In genomic region chr3:52053307-52054304, GRCh38 we compare ENCODE assay signal across 8 cellular contexts. TPM values are rescaled to one million over a fixed set of nuclear protein-coding genes. Genes with fewer than 3 reads are reported as not detected.
DNase-seq lines count a peak whose midpoint lies in the region; ATAC-seq and TF ChIP-seq lines count a peak whose summit lies in the region.

No MANE protein-coding gene starts in this region.

- DNase-seq in CD14-positive monocyte (ENCODE audit: low spot score) (no peak), NB4 (ENCODE audit: low read depth) (peak; percentile 76), germinal center (ENCODE audit: low spot score) (no peak), NCI-H748 treated with DMSO at 0.1 percent for 48 hours (lab: John Stamatoyannopoulos, UW) (no peak)
- peak; percentile 25 to 36 for DNase-seq in stimulated activated CD4-positive, alpha-beta T cell treated with anti-CD3 and anti-CD28 coated beads, Interleukin-15, amount 100 ng/mL, for 48 hours (ENCODE audit: low read depth in 2 of 2)

- peaks cover 50% of the 10 kb centered on the region for H3K4me1 Mint-ChIP-seq in CD14-positive monocyte
- peaks cover 55% of the 10 kb centered on the region for H3K4me1 Mint-ChIP-seq in activated naive CD8-positive, alpha-beta T cell (ENCODE audit: low read depth)

- H3K4me3 ChIP-seq in NB4 (ENCODE audit: low read depth, low read length) (peak overlapping the region; percentile 91), iPS-20b (ENCODE audit: low read length) (no peak overlapping the region)

- H3K4me1 ChIP-seq in iPS-20b (ENCODE audit: insufficient read depth, low read length) = peaks cover 10% of the 10 kb centered on the region

- no peak overlapping the region for H3K27ac ChIP-seq in iPS-20b (ENCODE audit: low read length)

- peaks cover 0 to 1% (median 0%) of the 10 kb centered on the region in 7 donors for H3K9me3 Mint-ChIP-seq in CD14-positive monocyte
- H3K9me3 Mint-ChIP-seq in activated naive CD8-positive, alpha-beta T cell (ENCODE audit: low read depth) = no peaks in the 10 kb centered on the region

- H3K27me3 Mint-ChIP-seq in CD14-positive monocyte (ENCODE audit: low read depth in 3 of 3) = peaks cover 0 to 3% (median 1%) of the 10 kb centered on the region in 3 donors
- no peaks in the 10 kb centered on the region for H3K27me3 Mint-ChIP-seq in activated naive CD8-positive, alpha-beta T cell

- no peak for ATAC-seq in HG03354 (IDR thresholded peaks at IDR 0.05; ENCODE audit: poor library complexity, severe bottlenecking, unreplicated experiment)

- peak overlapping the region; percentile 91 for H3K4me3 Mint-ChIP-seq in CD14-positive monocyte
- H3K4me3 Mint-ChIP-seq in activated naive CD8-positive, alpha-beta T cell = peak overlapping the region; percentile 88

- H3K27ac Mint-ChIP-seq in CD14-positive monocyte = peak overlapping the region; percentile 80 to 93 (median 88)
- peak overlapping the region; percentile 87 for H3K27ac Mint-ChIP-seq in activated naive CD8-positive, alpha-beta T cell

- peaks cover 18% of the 10 kb centered on the region for H3K27me3 ChIP-seq in iPS-20b (ENCODE audit: insufficient read depth, low read length)

- TF ChIP-seq CTCF in CD14-positive monocyte (IDR thresholded peaks at IDR 0.05) (no peak), NB4 (IDR thresholded peaks at IDR 0.05; ENCODE audit: low read depth, low read length) (peak; percentile 29)

- peaks cover 48% of the 10 kb centered on the region for H3K36me3 ChIP-seq in iPS-20b (ENCODE audit: insufficient read depth, low read depth, low read length)

- intact Hi-C loops in CD14-positive monocyte (cut with micrococcal nuclease) = loop anchor here (5.0 kb wide), 2 partner anchors 51 to 56 kb away; partner anchors contain the start of gene RPL29 (in 1 of the 2)

- peak overlapping the region; percentile 58; the same call in 1 of the 2 replicates for H3K9ac ChIP-seq in iPS-20b (ENCODE audit: low read depth, low read length)

- no peaks in the 10 kb centered on the region for H3K9me3 ChIP-seq in iPS-20b (ENCODE audit: insufficient read depth, low read depth, low read length)

- TF ChIP-seq POLR2A in NB4 (IDR thresholded peaks at IDR 0.05; ENCODE audit: extremely low read depth, insufficient read length) = no peak

- peaks cover 41 to 55% of the 10 kb centered on the region in 2 donors for H3K36me3 Mint-ChIP-seq in CD14-positive monocyte
- H3K36me3 Mint-ChIP-seq in activated naive CD8-positive, alpha-beta T cell = no peaks in the 10 kb centered on the region

RNA-seq across cellular contexts. Expression of gene DUSP7, which starts 2.8 kb away (rescaled TPM):
- 1 to 10 TPM; 2.8 to 3.9 TPM for polyA plus RNA-seq in CD14-positive monocyte

RNA-seq across cellular contexts. Expression of gene RPL29, which starts 57.9 kb away (rescaled TPM):
- 100 to 1,000 TPM; 753 to 856 TPM for polyA plus RNA-seq in CD14-positive monocyte

Comparison
In these comparisons a context has a peak if more than half of its experiments do, and no peak if none do; other contexts are left out.
1. DNase-seq: peak in NB4 (single experiment) and stimulated activated CD4-positive, alpha-beta T cell treated with anti-CD3 and anti-CD28 coated beads, Interleukin-15, amount 100 ng/mL, for 48 hours (2 of 2); none in CD14-positive monocyte (single experiment), germinal center (single experiment) and NCI-H748 treated with DMSO at 0.1 percent for 48 hours (single experiment).